ENCODE assay signal across 1 cellular context in genomic region chr7:25714013-25714412, GRCh38.
TF ChIP-seq lines count a peak whose summit lies in the region.

No MANE protein-coding gene starts in this region.

TF ChIP-seq in WTC11, 78 proteins besides CTCF, POLR2A, EP300 and RAD21 (continued from another document):
- TF ChIP-seq AR (CRISPR knock-in tag; IDR thresholded peaks at IDR 0.05) (no peak), ZSCAN18 (CRISPR knock-in tag; IDR thresholded peaks at IDR 0.05) (no peak), NR1H2 (CRISPR knock-in tag; IDR thresholded peaks at IDR 0.05) (no peak), FOXP4 (CRISPR knock-in tag; IDR thresholded peaks at IDR 0.05) (no peak), ERG (CRISPR knock-in tag; IDR thresholded peaks at IDR 0.05) (no peak), ELF4 (CRISPR knock-in tag; IDR thresholded peaks at IDR 0.05; ENCODE audit: low read depth) (no peak)
